In genomic region chr1:35488346-35488745, GRCh38 we compare ENCODE assay signal across 18 cellular contexts.
A peak's percentile ranks its signal among the peaks of the same experiment; 100 is the strongest.
DNase-seq lines count a peak whose midpoint lies in the region; ATAC-seq and TF ChIP-seq lines count a peak whose summit lies in the region.
"Had no signal": no experiment of that assay in that cellular context is flagged by ENCODE, and none has a peak within 500 bp of the region (broad histone marks: within the 10 kb centered on the region; RNA-seq: fewer than 3 reads in every experiment).

No MANE protein-coding gene starts in this region.

- H3K36me3 ChIP-seq in CD8-positive, alpha-beta T cell (ENCODE audit: insufficient read depth, low read length): no peaks in the 10 kb centered on the region
- H3K36me3 ChIP-seq in mammary epithelial cell (ENCODE audit: insufficient read depth, low read length) (no peaks in the 10 kb centered on the region), body of pancreas (replicated peaks in 1 of 2; ENCODE audit: insufficient read depth in 1 of 2, low read depth in 2 of 2) (no peaks in the 10 kb centered on the region)
- H3K36me3 ChIP-seq: SJCRH30 had no signal

- H3K9me3 ChIP-seq in CD8-positive, alpha-beta T cell (ENCODE audit: low read length): no peaks in the 10 kb centered on the region
- H3K9me3 ChIP-seq in mammary epithelial cell (replicated peaks; ENCODE audit: insufficient read depth, low read length): no peaks in the 10 kb centered on the region
- H3K9me3 ChIP-seq in body of pancreas: no peaks in the 10 kb centered on the region

- no peak for DNase-seq in T-helper 1 cell
- DNase-seq in CD8-positive, alpha-beta T cell: no peak
- no peak for DNase-seq in endothelial cell (ENCODE audit: low spot score)
- no peak for DNase-seq in globus pallidus (ENCODE audit: low spot score)
- DNase-seq in mammary epithelial cell: no peak
- no peak for DNase-seq in body of pancreas
- DNase-seq: activated T-cell treated with anti-CD3 and anti-CD28 coated beads, Interleukin-2, amount 50 U/mL, for 4 hours; amygdala; CD4-positive, alpha-beta T cell; MM.1S; NCI-H2029; NCI-H510A; occipital lobe; SJCRH30 had no signal

- POLR2A ChIA-PET in CD8-positive, alpha-beta T cell (lab: Charles Lee): interaction anchor here (0.8 kb wide), 1 partner anchor 18 kb away, joined by 3 read pairs; no protein-coding TSS in a partner anchor

- H3K27me3 ChIP-seq in CD8-positive, alpha-beta T cell (ENCODE audit: insufficient read depth, low read length): no peaks in the 10 kb centered on the region
- H3K27me3 ChIP-seq in mammary epithelial cell (ENCODE audit: insufficient read depth, low read length): no peaks in the 10 kb centered on the region
- no peaks in the 10 kb centered on the region for H3K27me3 ChIP-seq in body of pancreas
- H3K27me3 ChIP-seq: SJCRH30, tibial nerve had no signal

- no peaks in the 10 kb centered on the region for H3K79me2 ChIP-seq in mammary epithelial cell (ENCODE audit: insufficient read depth, low read length)

- no TSS peak for BruUV-seq in mammary epithelial cell (replicated peaks; lab: Mats Ljungman, UMichigan)

- H3K4me1 Mint-ChIP-seq in T-helper 1 cell treated with Interleukin-12 subunit alpha and Interleukin-12 subunit beta and Interleukin-4 antibody, amounts not matched to agents 30 μg/mL and 1 μg/mL, for 36 hours (ENCODE audit: low read depth): peaks cover 19% of the 10 kb centered on the region
- peaks cover 9% of the 10 kb centered on the region for H3K4me1 Mint-ChIP-seq in CD8-positive, alpha-beta T cell (ENCODE audit: low read depth)
- H3K4me1 Mint-ChIP-seq in endothelial cell (ENCODE audit: unreplicated experiment): no peaks in the 10 kb centered on the region
- H3K4me1 Mint-ChIP-seq in nephron: peaks cover 9% of the 10 kb centered on the region

- H3K9ac ChIP-seq in mammary epithelial cell (ENCODE audit: insufficient read depth, low read length): no peak overlapping the region

- TF ChIP-seq POLR2A in body of pancreas (IDR thresholded peaks at IDR 0.05): no peak

- peaks cover 48% of the 10 kb centered on the region for H3K36me3 Mint-ChIP-seq in T-helper 1 cell treated with Interleukin-12 subunit alpha and Interleukin-12 subunit beta and Interleukin-4 antibody, amounts not matched to agents 30 μg/mL and 1 μg/mL, for 36 hours (ENCODE audit: low read depth)
- peaks cover 29% of the 10 kb centered on the region for H3K36me3 Mint-ChIP-seq in CD8-positive, alpha-beta T cell
- H3K36me3 Mint-ChIP-seq in endothelial cell (ENCODE audit: low read depth, unreplicated experiment): peaks cover 21% of the 10 kb centered on the region
- peaks cover 64% of the 10 kb centered on the region for H3K36me3 Mint-ChIP-seq in nephron (ENCODE audit: low read depth)

- H3K27me3 Mint-ChIP-seq in T-helper 1 cell treated with Interleukin-12 subunit alpha and Interleukin-12 subunit beta and Interleukin-4 antibody, amounts not matched to agents 30 μg/mL and 1 μg/mL, for 36 hours (ENCODE audit: low read depth): no peaks in the 10 kb centered on the region
- no peaks in the 10 kb centered on the region for H3K27me3 Mint-ChIP-seq in CD8-positive, alpha-beta T cell (ENCODE audit: low read depth)
- peaks cover 3% of the 10 kb centered on the region for H3K27me3 Mint-ChIP-seq in endothelial cell (ENCODE audit: unreplicated experiment)
- H3K27me3 Mint-ChIP-seq in nephron (ENCODE audit: low read depth): no peaks in the 10 kb centered on the region
- H3K27me3 Mint-ChIP-seq: CD4-positive, alpha-beta T cell had no signal

- H3K4me3 ChIP-seq in CD8-positive, alpha-beta T cell (ENCODE audit: low read depth, low read length): no peak overlapping the region
- H3K4me3 ChIP-seq in mammary epithelial cell (replicated peaks in 1 of 3; ENCODE audit: insufficient read depth in 1 of 3, low read depth in 2 of 3, low read length in 3 of 3): no peak overlapping the region
- no peak overlapping the region for H3K4me3 ChIP-seq in body of pancreas
- H3K4me3 ChIP-seq: SJCRH30, tibial nerve had no signal

- H2AFZ ChIP-seq in mammary epithelial cell (ENCODE audit: low read depth, low read length): no peak overlapping the region

- CTCF ChIA-PET in CD8-positive, alpha-beta T cell (lab: Charles Lee): interaction anchor here (0.6 to 1.5 kb wide), 3 partner anchors 37 to 240 kb away, joined by 3 read pairs; no protein-coding TSS in a partner anchor
- CTCF ChIA-PET in mammary epithelial cell (lab: Charles Lee; ENCODE audit: low non-redundant PET): no interaction called here

- in situ Hi-C loops in mammary epithelial cell (cut with MboI; ENCODE audit: low sequenced_read_pairs in 2 of 2): no loop called here

- no peak overlapping the region for H3K27ac ChIP-seq in CD8-positive, alpha-beta T cell (ENCODE audit: low read depth, low read length)
- H3K27ac ChIP-seq in mammary epithelial cell (ENCODE audit: insufficient read depth, low read depth, low read length) (no peak overlapping the region), body of pancreas (no peak overlapping the region)
- H3K27ac ChIP-seq: 22Rv1, SJCRH30 had no signal

- intact Hi-C loops in CD8-positive, alpha-beta T cell (cut with DNase I, micrococcal nuclease): no loop called here
- intact Hi-C loops in mammary epithelial cell (cut with micrococcal nuclease): no loop called here
- intact Hi-C loops in body of pancreas (cut with DNase I): no loop called here

- dilution Hi-C loops in mammary epithelial cell (cut with HindIII; ENCODE audit: low sequenced_read_pairs): no loop called here

- H3K4me3 Mint-ChIP-seq in T-helper 1 cell treated with Interleukin-12 subunit alpha and Interleukin-12 subunit beta and Interleukin-4 antibody, amounts not matched to agents 30 μg/mL and 1 μg/mL, for 36 hours: peak overlapping the region; percentile 47
- H3K4me3 Mint-ChIP-seq in CD8-positive, alpha-beta T cell: no peak overlapping the region
- H3K4me3 Mint-ChIP-seq in endothelial cell (ENCODE audit: unreplicated experiment): peak overlapping the region; percentile 8
- no peak overlapping the region for H3K4me3 Mint-ChIP-seq in nephron
- H3K4me3 Mint-ChIP-seq: activated T-cell treated with anti-CD3 and anti-CD28 coated beads, Interleukin-2, amount 50 U/mL, for 4 hours; CD4-positive, alpha-beta T cell had no signal

- H3K9me3 Mint-ChIP-seq in T-helper 1 cell treated with Interleukin-12 subunit alpha and Interleukin-12 subunit beta and Interleukin-4 antibody, amounts not matched to agents 30 μg/mL and 1 μg/mL, for 36 hours: peaks cover 51% of the 10 kb centered on the region
- H3K9me3 Mint-ChIP-seq in CD8-positive, alpha-beta T cell: peaks cover 6% of the 10 kb centered on the region
- peaks cover 4% of the 10 kb centered on the region for H3K9me3 Mint-ChIP-seq in endothelial cell (ENCODE audit: unreplicated experiment)
- peaks cover 45% of the 10 kb centered on the region for H3K9me3 Mint-ChIP-seq in nephron

- H3K27ac Mint-ChIP-seq in T-helper 1 cell treated with Interleukin-12 subunit alpha and Interleukin-12 subunit beta and Interleukin-4 antibody, amounts not matched to agents 30 μg/mL and 1 μg/mL, for 36 hours: peak overlapping the region; percentile 4
- H3K27ac Mint-ChIP-seq in CD8-positive, alpha-beta T cell: peak overlapping the region; percentile 14
- H3K27ac Mint-ChIP-seq in endothelial cell (ENCODE audit: unreplicated experiment): no peak overlapping the region
- H3K27ac Mint-ChIP-seq in nephron: peak overlapping the region in 2 of 3 experiments; percentile 3 to 14
- H3K27ac Mint-ChIP-seq: CD4-positive, alpha-beta T cell had no signal

- no peak for TF ChIP-seq CTCF in CD8-positive, alpha-beta T cell (IDR thresholded peaks at IDR 0.05)
- TF ChIP-seq CTCF in endothelial cell (IDR thresholded peaks at IDR 0.05; ENCODE audit: unreplicated experiment): no peak
- TF ChIP-seq CTCF in nephron (IDR thresholded peaks at IDR 0.05; ENCODE audit: unreplicated experiment in 3 of 3): no peak
- TF ChIP-seq CTCF in mammary epithelial cell (conservative IDR thresholded peaks at IDR 0.05 in 1 of 2, IDR thresholded peaks at IDR 0.05 in 1 of 2; ENCODE audit: extremely low read depth in 1 of 2, insufficient read depth in 1 of 2, low read depth in 1 of 2, low read length in 2 of 2): no peak
- TF ChIP-seq CTCF in body of pancreas (IDR thresholded peaks at IDR 0.05): no peak

- H3K4me2 ChIP-seq in mammary epithelial cell (ENCODE audit: insufficient read depth, low read depth, low read length): no peak overlapping the region

- H4K20me1 ChIP-seq in mammary epithelial cell (ENCODE audit: insufficient read depth, low read length): no peaks in the 10 kb centered on the region

- 61% methylated on average over 2 of the region's 2 CpGs for WGBS in mammary epithelial cell (ENCODE audit: low coverage, missing lambda C conversion rate)
- 51 to 64% methylated on average over 2 of the region's 2 CpGs for WGBS in body of pancreas, 2 donors

- no peak for ATAC-seq in CD8-positive, alpha-beta T cell
- no peak for ATAC-seq in body of pancreas
- ATAC-seq: activated T-cell treated with anti-CD3 and anti-CD28 coated beads, Interleukin-2, amount 50 U/mL, for 4 hours had no signal

- H3K4me1 ChIP-seq in CD8-positive, alpha-beta T cell (ENCODE audit: insufficient read depth, low read length): no peaks in the 10 kb centered on the region
- H3K4me1 ChIP-seq in mammary epithelial cell (ENCODE audit: insufficient read depth, low read length) (no peaks in the 10 kb centered on the region), body of pancreas (no peaks in the 10 kb centered on the region)
- H3K4me1 ChIP-seq: SJCRH30 had no signal

Comparison
In these comparisons a context has a peak if more than half of its experiments do, and no peak if none do; other contexts are left out.
1. H3K4me3 Mint-ChIP-seq: peak in T-helper 1 cell treated with Interleukin-12 subunit alpha and Interleukin-12 subunit beta and Interleukin-4 antibody, amounts not matched to agents 30 μg/mL and 1 μg/mL, for 36 hours (single experiment) and endothelial cell (single experiment); none in CD8-positive, alpha-beta T cell (single experiment) and nephron (0 of 3).